In the genomic region with DNA sequence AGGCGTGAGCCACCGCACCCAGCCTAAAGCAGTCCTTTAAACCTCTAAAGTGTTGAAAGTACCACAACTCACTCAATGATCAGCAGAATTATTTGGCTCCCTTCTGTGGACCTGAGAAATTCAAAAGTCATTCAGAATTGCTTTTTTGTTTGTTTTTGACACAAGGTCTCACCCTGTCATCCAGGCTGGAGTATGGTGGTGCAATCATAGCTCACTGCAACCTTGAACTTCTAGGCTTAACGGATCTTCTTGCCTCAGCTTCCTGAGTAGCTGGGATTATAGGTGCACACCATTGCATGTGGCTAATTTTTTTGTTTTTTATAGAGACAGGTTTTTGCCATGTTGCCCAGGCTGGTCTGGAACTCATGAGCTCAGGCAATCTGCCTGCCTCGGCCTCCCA, we compare ENCODE assay signal across 1 cellular context.
TF ChIP-seq lines count a peak whose summit lies in the region.

No MANE protein-coding gene starts in this region.

TF ChIP-seq in HepG2, 621 proteins besides CTCF, POLR2A, EP300 and RAD21 (continued from another document):
- TF ChIP-seq, protein P1, sequence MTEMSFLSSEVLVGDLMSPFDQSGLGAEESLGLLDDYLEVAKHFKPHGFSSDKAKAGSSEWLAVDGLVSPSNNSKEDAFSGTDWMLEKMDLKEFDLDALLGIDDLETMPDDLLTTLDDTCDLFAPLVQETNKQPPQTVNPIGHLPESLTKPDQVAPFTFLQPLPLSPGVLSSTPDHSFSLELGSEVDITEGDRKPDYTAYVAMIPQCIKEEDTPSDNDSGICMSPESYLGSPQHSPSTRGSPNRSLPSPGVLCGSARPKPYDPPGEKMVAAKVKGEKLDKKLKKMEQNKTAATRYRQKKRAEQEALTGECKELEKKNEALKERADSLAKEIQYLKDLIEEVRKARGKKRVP (CRISPR knock-in tag; IDR thresholded peaks at IDR 0.05): peak in 1 of 2 experiments; percentile 59; a peak in 1 of 4 replicates
- TF ChIP-seq SIN3A (IDR thresholded peaks at IDR 0.05; ENCODE audit: borderline replicate concordance, low read depth, low read length) (no peak), ETV5 (CRISPR knock-in tag; IDR thresholded peaks at IDR 0.05; ENCODE audit: borderline replicate concordance) (peak; percentile 78; the same call in 1 of the 2 replicates), ZNF792 (CRISPR knock-in tag; IDR thresholded peaks at IDR 0.05) (0 out of 2 replicates have a peak, but pooled peaks have one; percentile 26), ZNF614 (CRISPR knock-in tag; IDR thresholded peaks at IDR 0.05; ENCODE audit: borderline replicate concordance) (peak; percentile 36; the same call in 1 of the 2 replicates), PHF8 (CRISPR knock-in tag; IDR thresholded peaks at IDR 0.05) (no peak), TARDBP (CRISPR knock-in tag; IDR thresholded peaks at IDR 0.05) (peak; percentile 35; the same call in 1 of the 2 replicates), PAF1 (CRISPR knock-in tag; IDR thresholded peaks at IDR 0.05) (no peak), PHF21A (CRISPR knock-in tag; IDR thresholded peaks at IDR 0.05) (peak; percentile 46; the same call in 1 of the 2 replicates), ZSCAN30 (CRISPR knock-in tag; IDR thresholded peaks at IDR 0.05) (no peak), HOXD1 (CRISPR knock-in tag; IDR thresholded peaks at IDR 0.05) (0 out of 2 replicates have a peak, but pooled peaks have one; percentile 47), ZNF335 (CRISPR knock-in tag; IDR thresholded peaks at IDR 0.05) (no peak), TBX2 (CRISPR knock-in tag; IDR thresholded peaks at IDR 0.05; ENCODE audit: borderline replicate concordance) (peak; percentile 45; the same call in 1 of the 2 replicates), ZNF331 (CRISPR knock-in tag; IDR thresholded peaks at IDR 0.05) (peak; percentile 40; the same call in 1 of the 2 replicates), SKI (IDR thresholded peaks at IDR 0.05; ENCODE audit: partially characterized antibody) (peak; percentile 55), MIXL1 (CRISPR knock-in tag; IDR thresholded peaks at IDR 0.05) (0 out of 2 replicates have a peak, but pooled peaks have one; percentile 34), ZNF644 (CRISPR knock-in tag; IDR thresholded peaks at IDR 0.05; ENCODE audit: low read depth) (0 out of 2 replicates have a peak, but pooled peaks have one; percentile 39), STAG1 (CRISPR knock-in tag; IDR thresholded peaks at IDR 0.05) (no peak), ZFP36 (IDR thresholded peaks at IDR 0.05; ENCODE audit: borderline replicate concordance, low read depth, low read length, partially characterized antibody) (no peak), KLF16 (CRISPR knock-in tag; IDR thresholded peaks at IDR 0.05) (peak in 1 of 2 experiments; percentile 69; a peak in 1 of 4 replicates), ZNF563 (CRISPR knock-in tag; IDR thresholded peaks at IDR 0.05) (no peak), NCOA2 (CRISPR knock-in tag; IDR thresholded peaks at IDR 0.05) (peak; percentile 66; the same call in 1 of the 2 replicates), FOXA3 (CRISPR knock-in tag; IDR thresholded peaks at IDR 0.05) (peak; percentile 74), NR2F2 (IDR thresholded peaks at IDR 0.05; ENCODE audit: borderline replicate concordance, low read depth) (0 out of 2 replicates have a peak, but pooled peaks have one; percentile 18), ZNF747 (CRISPR knock-in tag; IDR thresholded peaks at IDR 0.05; ENCODE audit: borderline replicate concordance) (0 out of 2 replicates have a peak, but pooled peaks have one; percentile 39), MAFG (CRISPR knock-in tag; IDR thresholded peaks at IDR 0.05) (no peak), TBX3 (IDR thresholded peaks at IDR 0.05; ENCODE audit: borderline replicate concordance) (peak; percentile 40; the same call in 1 of the 2 replicates), ZNF773 (CRISPR knock-in tag; IDR thresholded peaks at IDR 0.05; ENCODE audit: borderline replicate concordance) (no peak), PITX1 (CRISPR knock-in tag; IDR thresholded peaks at IDR 0.05) (peak; percentile 65; the same call in 1 of the 2 replicates), THAP11 (CRISPR knock-in tag; IDR thresholded peaks at IDR 0.05) (peak; percentile 62)
- TF ChIP-seq, protein P2, sequence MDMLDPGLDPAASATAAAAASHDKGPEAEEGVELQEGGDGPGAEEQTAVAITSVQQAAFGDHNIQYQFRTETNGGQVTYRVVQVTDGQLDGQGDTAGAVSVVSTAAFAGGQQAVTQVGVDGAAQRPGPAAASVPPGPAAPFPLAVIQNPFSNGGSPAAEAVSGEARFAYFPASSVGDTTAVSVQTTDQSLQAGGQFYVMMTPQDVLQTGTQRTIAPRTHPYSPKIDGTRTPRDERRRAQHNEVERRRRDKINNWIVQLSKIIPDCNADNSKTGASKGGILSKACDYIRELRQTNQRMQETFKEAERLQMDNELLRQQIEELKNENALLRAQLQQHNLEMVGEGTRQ (IDR thresholded peaks at IDR 0.05; ENCODE audit: low read depth, low read length): no peak
- TF ChIP-seq, protein P2 (CRISPR knock-in tag; IDR thresholded peaks at IDR 0.05; ENCODE audit: borderline replicate concordance): no peak
- TF ChIP-seq, protein P3, sequence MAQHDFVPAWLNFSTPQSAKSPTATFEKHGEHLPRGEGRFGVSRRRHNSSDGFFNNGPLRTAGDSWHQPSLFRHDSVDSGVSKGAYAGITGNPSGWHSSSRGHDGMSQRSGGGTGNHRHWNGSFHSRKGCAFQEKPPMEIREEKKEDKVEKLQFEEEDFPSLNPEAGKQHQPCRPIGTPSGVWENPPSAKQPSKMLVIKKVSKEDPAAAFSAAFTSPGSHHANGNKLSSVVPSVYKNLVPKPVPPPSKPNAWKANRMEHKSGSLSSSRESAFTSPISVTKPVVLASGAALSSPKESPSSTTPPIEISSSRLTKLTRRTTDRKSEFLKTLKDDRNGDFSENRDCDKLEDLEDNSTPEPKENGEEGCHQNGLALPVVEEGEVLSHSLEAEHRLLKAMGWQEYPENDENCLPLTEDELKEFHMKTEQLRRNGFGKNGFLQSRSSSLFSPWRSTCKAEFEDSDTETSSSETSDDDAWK (CRISPR knock-in tag; IDR thresholded peaks at IDR 0.05): no peak
- TF ChIP-seq, protein P4, sequence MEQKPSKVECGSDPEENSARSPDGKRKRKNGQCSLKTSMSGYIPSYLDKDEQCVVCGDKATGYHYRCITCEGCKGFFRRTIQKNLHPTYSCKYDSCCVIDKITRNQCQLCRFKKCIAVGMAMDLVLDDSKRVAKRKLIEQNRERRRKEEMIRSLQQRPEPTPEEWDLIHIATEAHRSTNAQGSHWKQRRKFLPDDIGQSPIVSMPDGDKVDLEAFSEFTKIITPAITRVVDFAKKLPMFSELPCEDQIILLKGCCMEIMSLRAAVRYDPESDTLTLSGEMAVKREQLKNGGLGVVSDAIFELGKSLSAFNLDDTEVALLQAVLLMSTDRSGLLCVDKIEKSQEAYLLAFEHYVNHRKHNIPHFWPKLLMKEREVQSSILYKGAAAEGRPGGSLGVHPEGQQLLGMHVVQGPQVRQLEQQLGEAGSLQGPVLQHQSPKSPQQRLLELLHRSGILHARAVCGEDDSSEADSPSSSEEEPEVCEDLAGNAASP (CRISPR knock-in tag; IDR thresholded peaks at IDR 0.05; ENCODE audit: borderline replicate concordance): peak; percentile 31; the same call in 1 of the 2 replicates
- TF ChIP-seq, protein P5, sequence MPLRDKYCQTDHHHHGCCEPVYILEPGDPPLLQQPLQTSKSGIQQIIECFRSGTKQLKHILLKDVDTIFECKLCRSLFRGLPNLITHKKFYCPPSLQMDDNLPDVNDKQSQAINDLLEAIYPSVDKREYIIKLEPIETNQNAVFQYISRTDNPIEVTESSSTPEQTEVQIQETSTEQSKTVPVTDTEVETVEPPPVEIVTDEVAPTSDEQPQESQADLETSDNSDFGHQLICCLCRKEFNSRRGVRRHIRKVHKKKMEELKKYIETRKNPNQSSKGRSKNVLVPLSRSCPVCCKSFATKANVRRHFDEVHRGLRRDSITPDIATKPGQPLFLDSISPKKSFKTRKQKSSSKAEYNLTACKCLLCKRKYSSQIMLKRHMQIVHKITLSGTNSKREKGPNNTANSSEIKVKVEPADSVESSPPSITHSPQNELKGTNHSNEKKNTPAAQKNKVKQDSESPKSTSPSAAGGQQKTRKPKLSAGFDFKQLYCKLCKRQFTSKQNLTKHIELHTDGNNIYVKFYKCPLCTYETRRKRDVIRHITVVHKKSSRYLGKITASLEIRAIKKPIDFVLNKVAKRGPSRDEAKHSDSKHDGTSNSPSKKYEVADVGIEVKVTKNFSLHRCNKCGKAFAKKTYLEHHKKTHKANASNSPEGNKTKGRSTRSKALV (CRISPR knock-in tag; IDR thresholded peaks at IDR 0.05): no peak
- TF ChIP-seq, protein P6, sequence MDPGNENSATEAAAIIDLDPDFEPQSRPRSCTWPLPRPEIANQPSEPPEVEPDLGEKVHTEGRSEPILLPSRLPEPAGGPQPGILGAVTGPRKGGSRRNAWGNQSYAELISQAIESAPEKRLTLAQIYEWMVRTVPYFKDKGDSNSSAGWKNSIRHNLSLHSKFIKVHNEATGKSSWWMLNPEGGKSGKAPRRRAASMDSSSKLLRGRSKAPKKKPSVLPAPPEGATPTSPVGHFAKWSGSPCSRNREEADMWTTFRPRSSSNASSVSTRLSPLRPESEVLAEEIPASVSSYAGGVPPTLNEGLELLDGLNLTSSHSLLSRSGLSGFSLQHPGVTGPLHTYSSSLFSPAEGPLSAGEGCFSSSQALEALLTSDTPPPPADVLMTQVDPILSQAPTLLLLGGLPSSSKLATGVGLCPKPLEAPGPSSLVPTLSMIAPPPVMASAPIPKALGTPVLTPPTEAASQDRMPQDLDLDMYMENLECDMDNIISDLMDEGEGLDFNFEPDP (CRISPR knock-in tag; conservative IDR thresholded peaks at IDR 0.05): no peak
TF ChIP-seq in HepG2: peak in this region for 69.
